8 cellular contexts compared by ENCODE assay signal in the genomic region with DNA sequence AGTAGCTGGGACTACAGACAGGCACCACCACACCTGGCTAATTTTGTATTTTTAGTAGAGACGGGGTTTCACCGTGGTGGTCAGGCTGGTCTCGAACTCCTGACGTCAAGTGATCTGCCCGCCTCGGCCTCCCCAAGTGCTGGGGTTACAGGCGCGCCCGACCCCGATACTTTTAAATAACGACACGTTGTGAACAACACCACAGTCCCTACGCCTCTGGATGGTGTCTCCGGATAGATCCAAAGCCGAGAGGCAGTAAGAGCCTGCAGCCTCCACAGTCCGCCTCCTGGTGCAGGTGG. TPM values are rescaled to one million over a fixed set of nuclear protein-coding genes. Genes with fewer than 3 reads are reported as not detected.
DNase-seq lines count a peak whose midpoint lies in the region; ATAC-seq and TF ChIP-seq lines count a peak whose summit lies in the region.
"Not testable (repeated sequence)": the region's sequence is repeated elsewhere in the genome, so short reads cannot be mapped to it uniquely, and the experiment has no call there.

No MANE protein-coding gene starts in this region.

- in situ Hi-C loops in brain microvascular endothelial cell (cut with HindIII; ENCODE audit: low pct_ligation_motif_present, low sequenced_read_pairs): not testable (repeated sequence)

- not testable (repeated sequence) for H3K4me1 Mint-ChIP-seq in IgD-negative memory B cell, memory B cell
- peaks cover 22% of the 10 kb centered on the region for H3K4me1 Mint-ChIP-seq in WTC11

- H3K27me3 Mint-ChIP-seq in IgD-negative memory B cell; WTC11 (ENCODE audit: low read depth); memory B cell: not testable (repeated sequence)

- CTCF ChIA-PET in WTC11 (lab: Charles Lee): interaction anchor here (0.9 kb wide), 1 partner anchor 320 kb away, joined by 4 read pairs; no protein-coding TSS in a partner anchor

- DNase-seq in GM12865 (ENCODE audit: low read depth); brain microvascular endothelial cell; fibroblast of villous mesenchyme (ENCODE audit: low read depth); memory B cell (ENCODE audit: low spot score in 2 of 2); retinal pigment epithelial cell (ENCODE audit: low read depth); aorta: not testable (repeated sequence)
- peak; percentile 45 for DNase-seq in WTC11 (ENCODE audit: low spot score)

- H3K4me3 Mint-ChIP-seq in IgD-negative memory B cell (peak overlapping the region; percentile 69 to 83 (median 82)), WTC11 (peak overlapping the region; percentile 75), memory B cell (peak overlapping the region; percentile 68)

- intact Hi-C loops in aorta (cut with DNase I): not testable (repeated sequence)

- H3K9me3 ChIP-seq in aorta (ENCODE audit: control insufficient read depth, low read length): not testable (repeated sequence)

- H3K4me1 ChIP-seq in aorta (ENCODE audit: control insufficient read depth in 1 of 2, insufficient read depth in 2 of 2, low read length in 2 of 2): not testable (repeated sequence)

- not testable (repeated sequence) for H3K36me3 ChIP-seq in brain microvascular endothelial cell (replicated peaks); aorta (ENCODE audit: control insufficient read depth in 1 of 2, insufficient read depth in 2 of 2, low read length in 1 of 2)

- peak overlapping the region in 1 of 3 donors; percentile 31 for H3K27ac Mint-ChIP-seq in IgD-negative memory B cell
- H3K27ac Mint-ChIP-seq in WTC11, memory B cell: not testable (repeated sequence)

- H3K27me3 ChIP-seq in brain microvascular endothelial cell (replicated peaks); aorta (ENCODE audit: control insufficient read depth in 1 of 2, insufficient read depth in 2 of 2, low read length in 1 of 2): not testable (repeated sequence)

- H3K36me3 Mint-ChIP-seq in IgD-negative memory B cell, memory B cell: not testable (repeated sequence)
- H3K36me3 Mint-ChIP-seq in WTC11: peaks cover 21% of the 10 kb centered on the region

- 14 to 16% methylated on average over 16 of the region's 16 CpGs for WGBS in aorta, 2 donors

- H3K9me3 Mint-ChIP-seq in IgD-negative memory B cell, WTC11, memory B cell: not testable (repeated sequence)

- H3K4me3 ChIP-seq in GM12865 (ENCODE audit: low read depth, low read length) (peak overlapping the region; percentile 60), brain microvascular endothelial cell (ENCODE audit: low read depth, low read length) (peak overlapping the region; percentile 63), fibroblast of villous mesenchyme (ENCODE audit: low read depth, low read length) (peak overlapping the region; percentile 75), retinal pigment epithelial cell (ENCODE audit: low read length) (peak overlapping the region; percentile 63), aorta (ENCODE audit: low read length in 2 of 2) (peak overlapping the region; percentile 61 to 84)

- POLR2A ChIA-PET in WTC11 (lab: Charles Lee): interaction anchor here (0.6 kb wide), 1 partner anchor 18 kb away, joined by 4 read pairs; no protein-coding TSS in a partner anchor

- not testable (repeated sequence) for TF ChIP-seq CTCF in GM12865 (IDR thresholded peaks at IDR 0.05; ENCODE audit: insufficient read depth, low read depth, low read length, missing control alignments); WTC11 (IDR thresholded peaks at IDR 0.05); brain microvascular endothelial cell (IDR thresholded peaks at IDR 0.05; ENCODE audit: low read depth, low read length, missing control alignments); fibroblast of villous mesenchyme (IDR thresholded peaks at IDR 0.05; ENCODE audit: insufficient read depth, low read depth, low read length); retinal pigment epithelial cell (conservative IDR thresholded peaks at IDR 0.05; ENCODE audit: low read depth, low read length)

- H3K27ac ChIP-seq in brain microvascular endothelial cell; aorta (ENCODE audit: low read depth in 1 of 2, low read length in 2 of 2): not testable (repeated sequence)

- ATAC-seq in WTC11 (peak; percentile 50), memory B cell (ENCODE audit: low read depth) (peak; percentile 18)
- ATAC-seq in aorta (ENCODE audit: low FRiP score): not testable (repeated sequence)

RNA-seq across cellular contexts. Expression of gene TLCD3A, which starts 0.8 kb away (rescaled TPM):
- 0.65 TPM for polyA plus RNA-seq in IgD-negative memory B cell
- total RNA-seq in WTC11 (2021): 21.6 to 24.9 TPM (median 23.4 TPM) in 3 replicates
- 24.5 and 32.4 TPM in 2 replicates for total RNA-seq in fibroblast of villous mesenchyme
- total RNA-seq in aorta: 10 to 100 TPM in 1 of 2 donors, 1 to 10 TPM in 1; 8.0 to 11.1 TPM
- polyA plus RNA-seq in aorta: 1 to 10 TPM; 2.8 to 4.5 TPM

RNA-seq across cellular contexts. Expression of gene VPS53, which starts 17.0 kb away (rescaled TPM):
- polyA plus RNA-seq in IgD-negative memory B cell (9.9 TPM), aorta (1 to 10 TPM; 3.6 to 6.2 TPM)
- total RNA-seq in WTC11 (2021) (44.5 to 55.6 TPM (median 49.8 TPM) in 3 replicates), fibroblast of villous mesenchyme (18.7 and 22.0 TPM in 2 replicates), aorta (10 to 100 TPM; 53.5 to 79.3 TPM)

RNA-seq across cellular contexts. Expression of gene GEMIN4, which starts 20.5 kb away (rescaled TPM):
- polyA plus RNA-seq in IgD-negative memory B cell (27.4 TPM), aorta (10 to 100 TPM in 1 of 2 donors, 1 to 10 TPM in 1; 5.5 to 18.1 TPM)
- total RNA-seq in WTC11 (2021) (39.9 to 48.4 TPM (median 42.1 TPM) in 3 replicates), fibroblast of villous mesenchyme (9.3 and 11.7 TPM in 2 replicates), aorta (10 to 100 TPM; 11.7 to 17.2 TPM)

RNA-seq across cellular contexts. Expression of gene GLOD4, which starts 50.5 kb away (rescaled TPM):
- polyA plus RNA-seq in IgD-negative memory B cell: 100.0 TPM
- 69.0 to 73.3 TPM (median 69.1 TPM) in 3 replicates for total RNA-seq in WTC11 (2021)
- total RNA-seq in fibroblast of villous mesenchyme: 31.2 and 40.2 TPM in 2 replicates
- total RNA-seq in aorta: 10 to 100 TPM; 34.1 to 45.1 TPM
- polyA plus RNA-seq in aorta: 10 to 100 TPM; 31.3 to 42.2 TPM

RNA-seq across cellular contexts. Expression of gene MRM3, which starts 50.6 kb away (rescaled TPM):
- 32.2 TPM for polyA plus RNA-seq in IgD-negative memory B cell
- total RNA-seq in WTC11 (2021): 23.1 to 25.0 TPM (median 24.3 TPM) in 3 replicates
- total RNA-seq in fibroblast of villous mesenchyme: 10.8 and 17.4 TPM in 2 replicates
- 1 to 10 TPM; 7.8 to 8.9 TPM for total RNA-seq in aorta
- polyA plus RNA-seq in aorta: 1 to 10 TPM; 7.8 to 8.0 TPM
